1 cellular context compared by ENCODE assay signal in genomic region chr12:32566663-32567634, GRCh38.
TF ChIP-seq lines count a peak whose summit lies in the region.

No MANE protein-coding gene starts in this region.

TF ChIP-seq in HepG2, 621 proteins besides CTCF, POLR2A, EP300 and RAD21 (continued from another document):
- TF ChIP-seq REST (IDR thresholded peaks at IDR 0.05; ENCODE audit: borderline replicate concordance in 1 of 2, low read depth in 1 of 2, low read length in 2 of 2), result no peak
- no peak for TF ChIP-seq ZKSCAN5 (CRISPR knock-in tag; IDR thresholded peaks at IDR 0.05)
- TF ChIP-seq FOXM1 (CRISPR knock-in tag; IDR thresholded peaks at IDR 0.05), result no peak
- no peak for TF ChIP-seq ZNF766 (CRISPR knock-in tag; IDR thresholded peaks at IDR 0.05; ENCODE audit: borderline replicate concordance)
- TF ChIP-seq ZNF607 (CRISPR knock-in tag; IDR thresholded peaks at IDR 0.05; ENCODE audit: borderline replicate concordance), result no peak
- TF ChIP-seq ZNF292 (CRISPR knock-in tag; IDR thresholded peaks at IDR 0.05; ENCODE audit: borderline replicate concordance, low read depth), result no peak
